ENCODE assay signal across 8 cellular contexts in genomic region chr12:12645485-12645884, GRCh38. TPM values are rescaled to one million over a fixed set of nuclear protein-coding genes. Genes with fewer than 3 reads are reported as not detected.
DNase-seq lines count a peak whose midpoint lies in the region; ATAC-seq and TF ChIP-seq lines count a peak whose summit lies in the region.

No MANE protein-coding gene starts in this region.

- CTCF ChIA-PET in AG04450 (lab: Charles Lee) = interaction anchor here (0.9 to 2.5 kb wide), 16 partner anchors 9 to 268 kb away, joined by 3 to 15 read pairs (median 6); no protein-coding TSS in a partner anchor
- CTCF ChIA-PET in activated CD4-positive, alpha-beta T cell treated with anti-CD3 and anti-CD28 coated beads, Interleukin-2, amount 10 ng/mL, durations not matched to agents 7 days and 5 days (lab: Charles Lee) = interaction anchor here (0.8 to 2.7 kb wide), 19 partner anchors 9 to 268 kb away, joined by 3 to 19 read pairs (median 4); partner anchors contain the start of gene CREBL2

- no peak overlapping the region for H3K4me3 ChIP-seq in AG04450 (ENCODE audit: low read depth, low read length)

- peak; percentile 60 for TF ChIP-seq CTCF in AG04450 (IDR thresholded peaks at IDR 0.05; ENCODE audit: low read depth, low read length)

- POLR2A ChIA-PET in AG04450 (lab: Yijun Ruan, JAX) = interaction anchor here (0.8 kb wide), 1 partner anchor 247 kb away, joined by 3 read pairs; no protein-coding TSS in a partner anchor
- POLR2A ChIA-PET in activated CD4-positive, alpha-beta T cell treated with anti-CD3 and anti-CD28 coated beads, Interleukin-2, amount 10 ng/mL, durations not matched to agents 7 days and 5 days (lab: Charles Lee) = interaction anchor here (0.6 kb wide), 1 partner anchor 172 kb away, joined by 3 read pairs; no protein-coding TSS in a partner anchor

- no peaks in the 10 kb centered on the region for H3K27me3 ChIP-seq in AG04450 (ENCODE audit: control insufficient read depth, insufficient read depth, low read length)

- H3K36me3 Mint-ChIP-seq in activated CD4-positive, alpha-beta T cell treated with anti-CD3 and anti-CD28 coated beads, Interleukin-2, amount 10 ng/mL, durations not matched to agents 7 days and 5 days (ENCODE audit: low read depth) = peaks cover 79% of the 10 kb centered on the region

- H3K9me3 ChIP-seq in AG04450 (ENCODE audit: control insufficient read depth, insufficient read depth, low read length) = peaks cover 29% of the 10 kb centered on the region

- peaks cover 37% of the 10 kb centered on the region for H3K9me3 Mint-ChIP-seq in activated CD4-positive, alpha-beta T cell treated with anti-CD3 and anti-CD28 coated beads, Interleukin-2, amount 10 ng/mL, durations not matched to agents 7 days and 5 days

- ATAC-seq in GM18502 (IDR thresholded peaks at IDR 0.05; ENCODE audit: poor library complexity, unreplicated experiment) (peak; percentile 52), HG03520 (IDR thresholded peaks at IDR 0.05; ENCODE audit: unreplicated experiment) (peak; percentile 38)

- H3K27ac Mint-ChIP-seq in activated CD4-positive, alpha-beta T cell treated with anti-CD3 and anti-CD28 coated beads, Interleukin-2, amount 10 ng/mL, durations not matched to agents 7 days and 5 days = peak overlapping the region; percentile 54

- H3K4me3 Mint-ChIP-seq in activated CD4-positive, alpha-beta T cell treated with anti-CD3 and anti-CD28 coated beads, Interleukin-2, amount 10 ng/mL, durations not matched to agents 7 days and 5 days = no peak overlapping the region

- DNase-seq in AG04450 (ENCODE audit: low read depth, low spot score) = no peak
- DNase-seq in activated CD4-positive, alpha-beta T cell treated with anti-CD3 and anti-CD28 coated beads, Interleukin-2, amount 10 ng/mL, durations not matched to agents 7 days and 5 days = peak; percentile 41
- peak; percentile 40 for DNase-seq in fibroblast of peridontal ligament (ENCODE audit: extremely low read depth)
- peak; percentile 2 for DNase-seq in stimulated activated CD8-positive, alpha-beta memory T cell treated with anti-CD3 and anti-CD28 coated beads, Interleukin-12 subunit alpha, Interleukin-12 subunit beta, amount 100 ng/mL, for 1 hour (ENCODE audit: low read depth)
- no peak for DNase-seq in anterior cingulate cortex (lab: John Stamatoyannopoulos, UW)
- DNase-seq in cerebellar nuclear complex (lab: John Stamatoyannopoulos, UW) = no peak

- peaks cover 8% of the 10 kb centered on the region for H3K4me1 Mint-ChIP-seq in activated CD4-positive, alpha-beta T cell treated with anti-CD3 and anti-CD28 coated beads, Interleukin-2, amount 10 ng/mL, durations not matched to agents 7 days and 5 days

- H3K27ac ChIP-seq in AG04450 (ENCODE audit: low read depth, low read length) = peak overlapping the region; percentile 22

- no peaks in the 10 kb centered on the region for H3K27me3 Mint-ChIP-seq in activated CD4-positive, alpha-beta T cell treated with anti-CD3 and anti-CD28 coated beads, Interleukin-2, amount 10 ng/mL, durations not matched to agents 7 days and 5 days

RNA-seq across cellular contexts. Expression of gene CREBL2, which starts 33.8 kb away (rescaled TPM):
- 24.2 and 31.0 TPM in 2 replicates for polyA plus RNA-seq in AG04450 (2011; rRNA removed)
- 11.4 and 18.0 TPM in 2 replicates for polyA minus RNA-seq in AG04450 (2011; rRNA and poly(A)+ RNA removed)
- total RNA-seq in activated CD4-positive, alpha-beta T cell treated with anti-CD3 and anti-CD28 coated beads, Interleukin-2, amount 10 ng/mL, durations not matched to agents 7 days and 5 days = 10 to 100 TPM; 18.2 to 21.2 TPM

RNA-seq across cellular contexts. Expression of gene GPR19, which starts 50.5 kb away (rescaled TPM):
- 0.09 and 0.16 TPM in 2 replicates for polyA plus RNA-seq in AG04450 (2011; rRNA removed)
- not detected in 2 replicates for polyA minus RNA-seq in AG04450 (2011; rRNA and poly(A)+ RNA removed)
- total RNA-seq in activated CD4-positive, alpha-beta T cell treated with anti-CD3 and anti-CD28 coated beads, Interleukin-2, amount 10 ng/mL, durations not matched to agents 7 days and 5 days = 1 to 10 TPM; 7.7 to 9.3 TPM

Comparison
In these comparisons a context has a peak if more than half of its experiments do, and no peak if none do; other contexts are left out.
1. DNase-seq: peak in activated CD4-positive, alpha-beta T cell treated with anti-CD3 and anti-CD28 coated beads, Interleukin-2, amount 10 ng/mL, durations not matched to agents 7 days and 5 days (single experiment), fibroblast of peridontal ligament (single experiment) and stimulated activated CD8-positive, alpha-beta memory T cell treated with anti-CD3 and anti-CD28 coated beads, Interleukin-12 subunit alpha, Interleukin-12 subunit beta, amount 100 ng/mL, for 1 hour (single experiment); none in AG04450 (single experiment), anterior cingulate cortex (0 of 58) and cerebellar nuclear complex (0 of 2).